Comparison of ENCODE assay signal across 16 cellular contexts in the genomic region with DNA sequence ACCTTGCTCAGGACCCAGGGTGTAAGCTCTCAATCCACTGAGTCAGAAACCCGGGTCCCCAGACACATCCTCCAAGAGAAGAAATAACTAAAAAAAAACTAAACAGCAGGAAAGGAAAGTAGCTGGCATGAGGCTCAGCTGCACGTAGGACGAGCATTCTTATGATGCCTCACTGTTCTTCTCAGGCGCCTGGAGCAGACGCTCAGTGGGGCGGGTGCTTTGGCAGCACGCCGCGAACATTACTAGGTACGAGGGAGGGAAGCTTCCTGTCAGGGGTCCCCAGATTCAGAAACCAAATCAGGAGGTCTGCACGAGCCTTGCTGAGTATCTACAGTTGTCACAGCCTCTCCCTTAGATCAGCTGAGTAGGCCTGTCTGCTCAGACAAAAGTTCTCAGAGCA.
DNase-seq lines count a peak whose midpoint lies in the region; ATAC-seq and TF ChIP-seq lines count a peak whose summit lies in the region.
"Had no signal": no experiment of that assay in that cellular context is flagged by ENCODE, and none has a peak within 500 bp of the region (broad histone marks: within the 10 kb centered on the region; RNA-seq: fewer than 3 reads in every experiment).

No MANE protein-coding gene starts in this region.

- H3K27me3 ChIP-seq in vagina = no peaks in the 10 kb centered on the region
- H3K27me3 ChIP-seq: brain microvascular endothelial cell had no signal

- peaks cover 5% of the 10 kb centered on the region for H3K9me3 Mint-ChIP-seq in activated naive CD4-positive, alpha-beta T cell treated with anti-CD3 and anti-CD28 coated beads, Interleukin-2, amount 50 U/mL, for 24 hours
- peaks cover 5% of the 10 kb centered on the region for H3K9me3 Mint-ChIP-seq in activated B cell treated with CpG ODN at 0.5 μM for 24 hours
- peaks cover 0 to 4% of the 10 kb centered on the region in 2 donors for H3K9me3 Mint-ChIP-seq in effector memory CD8-positive, alpha-beta T cell

- ATAC-seq in activated B cell treated with CpG ODN at 0.5 μM for 24 hours (ENCODE audit: low read depth) = no peak
- ATAC-seq in effector memory CD8-positive, alpha-beta T cell (replicated peaks) = no peak
- ATAC-seq in HG03442 (IDR thresholded peaks at IDR 0.05; ENCODE audit: unreplicated experiment) = no peak
- ATAC-seq in GM18868 (IDR thresholded peaks at IDR 0.05; ENCODE audit: unreplicated experiment) = no peak

- peaks cover 50% of the 10 kb centered on the region for H3K4me1 Mint-ChIP-seq in activated naive CD4-positive, alpha-beta T cell treated with anti-CD3 and anti-CD28 coated beads, Interleukin-2, amount 50 U/mL, for 24 hours
- peaks cover 94% of the 10 kb centered on the region for H3K4me1 Mint-ChIP-seq in activated B cell treated with CpG ODN at 0.5 μM for 24 hours
- H3K4me1 Mint-ChIP-seq in effector memory CD8-positive, alpha-beta T cell (ENCODE audit: low read depth in 2 of 2) = peaks cover 47 to 60% of the 10 kb centered on the region in 2 donors

- POLR2A ChIA-PET in activated B cell treated with CpG ODN at 0.5 μM for 24 hours (lab: Charles Lee) (interaction anchor here (1.0 to 1.1 kb wide), 2 partner anchors 80 to 595 kb away, joined by 3 read pairs; no protein-coding TSS in a partner anchor), HEK293T (lab: Yijun Ruan, JAX) (no interaction called here)

- no peaks in the 10 kb centered on the region for H3K9me3 ChIP-seq in vagina

- intact Hi-C loops in activated B cell treated with CpG ODN at 0.5 μM for 24 hours (cut with micrococcal nuclease) (loop anchor here (10.0 kb wide), 1 partner anchor 1401 kb away; a partner anchor contains a TSS), vagina (cut with DNase I) (no loop called here)

- peak overlapping the region; percentile 41 for H3K27ac Mint-ChIP-seq in activated naive CD4-positive, alpha-beta T cell treated with anti-CD3 and anti-CD28 coated beads, Interleukin-2, amount 50 U/mL, for 24 hours
- peak overlapping the region; percentile 88 for H3K27ac Mint-ChIP-seq in activated B cell treated with CpG ODN at 0.5 μM for 24 hours
- peak overlapping the region; percentile 54 to 92 for H3K27ac Mint-ChIP-seq in effector memory CD8-positive, alpha-beta T cell
- H3K27ac Mint-ChIP-seq: activated naive CD4-positive, alpha-beta T cell treated with anti-CD3 and anti-CD28 coated beads for 36 hours had no signal

- no peaks in the 10 kb centered on the region for H3K27me3 Mint-ChIP-seq in activated naive CD4-positive, alpha-beta T cell treated with anti-CD3 and anti-CD28 coated beads, Interleukin-2, amount 50 U/mL, for 24 hours
- H3K27me3 Mint-ChIP-seq in activated B cell treated with CpG ODN at 0.5 μM for 24 hours = no peaks in the 10 kb centered on the region
- no peaks in the 10 kb centered on the region for H3K27me3 Mint-ChIP-seq in effector memory CD8-positive, alpha-beta T cell

- no peak overlapping the region for H3K27ac ChIP-seq in vagina
- H3K27ac ChIP-seq: brain microvascular endothelial cell, epithelial cell of prostate had no signal

- no peak for TF ChIP-seq POLR2A in vagina (IDR thresholded peaks at IDR 0.05)

- no peak overlapping the region for H3K4me3 Mint-ChIP-seq in activated naive CD4-positive, alpha-beta T cell treated with anti-CD3 and anti-CD28 coated beads, Interleukin-2, amount 50 U/mL, for 24 hours
- peak overlapping the region; percentile 55 for H3K4me3 Mint-ChIP-seq in activated B cell treated with CpG ODN at 0.5 μM for 24 hours
- H3K4me3 Mint-ChIP-seq in effector memory CD8-positive, alpha-beta T cell = peak overlapping the region in 1 of 2 donors; percentile 25
- H3K4me3 Mint-ChIP-seq: activated naive CD4-positive, alpha-beta T cell treated with anti-CD3 and anti-CD28 coated beads for 36 hours had no signal

- TF ChIP-seq CTCF in activated B cell treated with CpG ODN at 0.5 μM for 24 hours (IDR thresholded peaks at IDR 0.05) (no peak), vagina (IDR thresholded peaks at IDR 0.05) (no peak)

- no peak overlapping the region for H3K4me3 ChIP-seq in vagina

- H3K4me1 ChIP-seq in vagina = no peaks in the 10 kb centered on the region

- H3K36me3 Mint-ChIP-seq in activated naive CD4-positive, alpha-beta T cell treated with anti-CD3 and anti-CD28 coated beads, Interleukin-2, amount 50 U/mL, for 24 hours = peaks cover 21% of the 10 kb centered on the region
- H3K36me3 Mint-ChIP-seq in activated B cell treated with CpG ODN at 0.5 μM for 24 hours (ENCODE audit: low read depth) = peaks cover 43% of the 10 kb centered on the region
- peaks cover 77% of the 10 kb centered on the region for H3K36me3 Mint-ChIP-seq in effector memory CD8-positive, alpha-beta T cell (ENCODE audit: insufficient read depth)

- DNase-seq in activated naive CD4-positive, alpha-beta T cell (lab: John Stamatoyannopoulos, UW) = no peak
- no peak for DNase-seq in activated B cell treated with CpG ODN at 0.5 μM for 24 hours
- DNase-seq in effector memory CD8-positive, alpha-beta T cell = no peak
- no peak for DNase-seq in vagina (ENCODE audit: extremely low spot score in 2 of 2)
- no peak for DNase-seq in HEK293T (ENCODE audit: extremely low spot score)
- DNase-seq: activated naive CD4-positive, alpha-beta T cell treated with anti-CD3 and anti-CD28 coated beads for 36 hours; brain microvascular endothelial cell; COR-L47; dermis blood vessel endothelial cell; KBM-7; NCI-H1930; trophoblast cell had no signal

- peaks cover 0 to 22% of the 10 kb centered on the region in 2 donors for H3K36me3 ChIP-seq in vagina
- H3K36me3 ChIP-seq: brain microvascular endothelial cell had no signal

- CTCF ChIA-PET in activated B cell treated with CpG ODN at 0.5 μM for 24 hours (lab: Charles Lee) (no interaction called here), HEK293T (lab: Yijun Ruan, JAX) (no interaction called here)

TF ChIP-seq in HEK293T, 16 proteins besides CTCF, POLR2A, EP300 and RAD21:
- TF ChIP-seq ZNF384 (IDR thresholded peaks at IDR 0.05) = no peak
- TF ChIP-seq TARDBP (IDR thresholded peaks at IDR 0.05) = no peak
- TF ChIP-seq BHLHE40 (IDR thresholded peaks at IDR 0.05; ENCODE audit: borderline replicate concordance) = no peak
- TF ChIP-seq FOXM1 (IDR thresholded peaks at IDR 0.05; ENCODE audit: borderline replicate concordance) = no peak
- TF ChIP-seq, protein P1, sequence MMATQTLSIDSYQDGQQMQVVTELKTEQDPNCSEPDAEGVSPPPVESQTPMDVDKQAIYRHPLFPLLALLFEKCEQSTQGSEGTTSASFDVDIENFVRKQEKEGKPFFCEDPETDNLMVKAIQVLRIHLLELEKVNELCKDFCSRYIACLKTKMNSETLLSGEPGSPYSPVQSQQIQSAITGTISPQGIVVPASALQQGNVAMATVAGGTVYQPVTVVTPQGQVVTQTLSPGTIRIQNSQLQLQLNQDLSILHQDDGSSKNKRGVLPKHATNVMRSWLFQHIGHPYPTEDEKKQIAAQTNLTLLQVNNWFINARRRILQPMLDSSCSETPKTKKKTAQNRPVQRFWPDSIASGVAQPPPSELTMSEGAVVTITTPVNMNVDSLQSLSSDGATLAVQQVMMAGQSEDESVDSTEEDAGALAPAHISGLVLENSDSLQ (IDR thresholded peaks at IDR 0.05) = no peak
- no peak for TF ChIP-seq NFRKB (IDR thresholded peaks at IDR 0.05)
- no peak for TF ChIP-seq LEF1 (IDR thresholded peaks at IDR 0.05; ENCODE audit: borderline replicate concordance)
- TF ChIP-seq SP1 (IDR thresholded peaks at IDR 0.05) = no peak
- no peak for TF ChIP-seq HDGF (IDR thresholded peaks at IDR 0.05; ENCODE audit: borderline replicate concordance)
